10 cellular contexts compared by ENCODE assay signal in genomic region chr15:66153549-66154415, GRCh38.
A peak's percentile ranks its signal among the peaks of the same experiment; 100 is the strongest.
DNase-seq lines count a peak whose midpoint lies in the region; ATAC-seq lines count a peak whose summit lies in the region.
"Had no signal": no experiment of that assay in that cellular context is flagged by ENCODE, and none has a peak within 500 bp of the region (broad histone marks: within the 10 kb centered on the region; RNA-seq: fewer than 3 reads in every experiment).

No MANE protein-coding gene starts in this region.

- H3K27ac Mint-ChIP-seq in activated naive CD4-positive, alpha-beta T cell treated with anti-CD3 and anti-CD28 coated beads for 36 hours: no peak overlapping the region

- CTCF ChIA-PET in activated naive CD4-positive, alpha-beta T cell treated with anti-CD3 and anti-CD28 coated beads for 36 hours (lab: Charles Lee): no interaction called here

- no peaks in the 10 kb centered on the region for H3K4me1 Mint-ChIP-seq in activated naive CD4-positive, alpha-beta T cell treated with anti-CD3 and anti-CD28 coated beads for 36 hours (ENCODE audit: low read depth)

- no peaks in the 10 kb centered on the region for H3K36me3 Mint-ChIP-seq in activated naive CD4-positive, alpha-beta T cell treated with anti-CD3 and anti-CD28 coated beads for 36 hours (ENCODE audit: low read depth)

- H3K4me3 Mint-ChIP-seq in activated naive CD4-positive, alpha-beta T cell treated with anti-CD3 and anti-CD28 coated beads for 36 hours: no peak overlapping the region

- intact Hi-C loops in activated naive CD4-positive, alpha-beta T cell treated with anti-CD3 and anti-CD28 coated beads for 36 hours (cut with micrococcal nuclease): no loop called here

- no peaks in the 10 kb centered on the region for H3K9me3 Mint-ChIP-seq in activated naive CD4-positive, alpha-beta T cell treated with anti-CD3 and anti-CD28 coated beads for 36 hours

- DNase-seq in COLO668 (lab: John Stamatoyannopoulos, UW; ENCODE audit: unreplicated experiment) (peak; percentile 86), NCI-H2196 treated with DMSO at 0.1 percent for 48 hours (lab: John Stamatoyannopoulos, UW; ENCODE audit: unreplicated experiment) (peak; percentile 32), activated gamma-delta T cell treated with Interleukin-2 at 50 U/mL for 16 hours (no peak), nucleus accumbens (lab: John Stamatoyannopoulos, UW) (no peak), cortex of kidney (lab: John Stamatoyannopoulos, UW) (no peak)
- no peak for DNase-seq in activated naive CD4-positive, alpha-beta T cell treated with anti-CD3 and anti-CD28 coated beads for 36 hours
- DNase-seq: left lung had no signal

- ATAC-seq in GM19395 (IDR thresholded peaks at IDR 0.05; ENCODE audit: unreplicated experiment) (peak; percentile 83), HG03097 (IDR thresholded peaks at IDR 0.05; ENCODE audit: low FRiP score, unreplicated experiment) (peak; percentile 65)
- ATAC-seq: HCT116, left lung had no signal

- H3K27me3 Mint-ChIP-seq in activated naive CD4-positive, alpha-beta T cell treated with anti-CD3 and anti-CD28 coated beads for 36 hours (ENCODE audit: low read depth): peaks cover 3% of the 10 kb centered on the region

Comparison
In these comparisons a context has a peak if more than half of its experiments do, and no peak if none do; other contexts are left out.
1. DNase-seq: peak in COLO668 (single experiment) and NCI-H2196 treated with DMSO at 0.1 percent for 48 hours (single experiment); none in activated gamma-delta T cell treated with Interleukin-2 at 50 U/mL for 16 hours (single experiment), nucleus accumbens (0 of 56), cortex of kidney (single experiment) and activated naive CD4-positive, alpha-beta T cell treated with anti-CD3 and anti-CD28 coated beads for 36 hours (single experiment).